In genomic region chr19:7197169-7197759, GRCh38 we compare ENCODE assay signal across 8 cellular contexts.
A peak's percentile ranks its signal among the peaks of the same experiment; 100 is the strongest.
DNase-seq lines count a peak whose midpoint lies in the region; ATAC-seq and TF ChIP-seq lines count a peak whose summit lies in the region.

No MANE protein-coding gene starts in this region.

- peaks cover 15% of the 10 kb centered on the region for H3K36me3 Mint-ChIP-seq in effector memory CD8-positive, alpha-beta T cell (ENCODE audit: insufficient read depth)

- peaks cover 0 to 8% of the 10 kb centered on the region in 2 donors for H3K27me3 Mint-ChIP-seq in effector memory CD8-positive, alpha-beta T cell

- DNase-seq in AG10803 (ENCODE audit: low read depth) (peak; percentile 98), NCI-H82 (lab: John Stamatoyannopoulos, UW) (peak; percentile 83), lung microvascular endothelial cell (ENCODE audit: low read depth in 2 of 2) (peak; percentile 90)
- peak; percentile 60 to 71 (median 69) for DNase-seq in activated CD8-positive, alpha-beta memory T cell treated with anti-CD3 and anti-CD28 coated beads for 48 hours (ENCODE audit: low read depth in 2 of 3, low spot score in 2 of 3)
- DNase-seq in effector memory CD8-positive, alpha-beta T cell, result peak; percentile 77 to 81 (median 77)
- DNase-seq in stimulated activated CD4-positive, alpha-beta T cell treated with anti-CD3 and anti-CD28 coated beads, TNF-alpha, amount 100 ng/mL, for 1 hour (ENCODE audit: low read depth in 3 of 3, low spot score in 1 of 3), result peak; percentile 75 to 78 (median 77)

- ATAC-seq in HG03378 (IDR thresholded peaks at IDR 0.05; ENCODE audit: unreplicated experiment), result peak; percentile 56
- ATAC-seq in effector memory CD8-positive, alpha-beta T cell (replicated peaks), result peak; percentile 66

- TF ChIP-seq POLR2A in GM19099 (IDR thresholded peaks at IDR 0.05; ENCODE audit: extremely low read depth, insufficient read length, low read depth), result peak; percentile 35

- H3K4me3 ChIP-seq in AG10803 (ENCODE audit: low read length), result peak overlapping the region; percentile 60

- H3K9me3 Mint-ChIP-seq in effector memory CD8-positive, alpha-beta T cell, result no peaks in the 10 kb centered on the region

- no peak for TF ChIP-seq CTCF in AG10803 (conservative IDR thresholded peaks at IDR 0.05; ENCODE audit: low read length)

- peak overlapping the region; percentile 84 to 90 for H3K4me3 Mint-ChIP-seq in effector memory CD8-positive, alpha-beta T cell

- H3K4me1 Mint-ChIP-seq in effector memory CD8-positive, alpha-beta T cell (ENCODE audit: low read depth in 2 of 2), result peaks cover 23% of the 10 kb centered on the region in 2 donors

- peak overlapping the region; percentile 94 to 97 for H3K27ac Mint-ChIP-seq in effector memory CD8-positive, alpha-beta T cell

Comparison
In these comparisons a context has a peak if more than half of its experiments do, and no peak if none do; other contexts are left out.
1. Peak in every context shown above with its lines: DNase-seq, ATAC-seq and H3K4me3 ChIP-seq.